28 cellular contexts compared by ENCODE assay signal in genomic region chr2:70745276-70745675, GRCh38. TPM values are rescaled to one million over a fixed set of nuclear protein-coding genes. Genes with fewer than 3 reads are reported as not detected.
"Had no signal": no experiment of that assay in that cellular context is flagged by ENCODE, and none has a peak within 500 bp of the region (broad histone marks: within the 10 kb centered on the region; RNA-seq: fewer than 3 reads in every experiment).

No MANE protein-coding gene starts in this region.

- H3K4me1 ChIP-seq: adrenal gland, breast epithelium had no signal

- H3K27me3 ChIP-seq: adrenal gland, breast epithelium had no signal

- DNase-seq: activated CD4-positive, alpha-beta T cell treated with anti-CD3 and anti-CD28 coated beads for 4 hours; activated CD8-positive, alpha-beta memory T cell treated with anti-CD3 and anti-CD28 coated beads, Interleukin-2, amount 50 U/mL, for 4 hours; activated CD8-positive, alpha-beta T cell treated with anti-CD3 and anti-CD28 coated beads for 36 hours; activated naive CD4-positive, alpha-beta T cell treated with anti-CD3 and anti-CD28 coated beads, Interleukin-2, amount 50 U/mL, for 16 hours; activated naive CD8-positive, alpha-beta T cell treated with anti-CD3 and anti-CD28 coated beads, Interleukin-2, amount 10 ng/mL, durations not matched to agents 7 days and 5 days; activated T-cell treated with anti-CD3 and anti-CD28 coated beads, Interleukin-2, amount 50 U/mL, for 72 hours; adrenal gland; anterior cingulate cortex; KG1; NCI-H1092; NCI-H2029; NCI-H2107; NCI-H526; NCI-H774; NK-92 treated with Interleukin-12 subunit alpha and Interleukin-12 subunit beta, amount 100 ng/mL, for 24 hours; OCI-M1; RPMI8226; SK-N-SH; T-helper 1 cell; WERI-Rb-1 had no signal

- H3K4me3 ChIP-seq: adrenal gland, breast epithelium had no signal

- H3K27ac ChIP-seq: adrenal gland, breast epithelium, WERI-Rb-1 had no signal

- H3K4me2 ChIP-seq: SK-N-SH had no signal

- H3K36me3 ChIP-seq: adrenal gland, breast epithelium had no signal

- H3K9me3 ChIP-seq: adrenal gland, breast epithelium, SK-N-SH had no signal

- ATAC-seq: activated CD4-positive, CD25-positive, alpha-beta regulatory T cell treated with anti-CD3 and anti-CD28 coated beads, Interleukin-2, amount 50 U/mL, for 24 hours; activated CD8-positive, alpha-beta T cell treated with anti-CD3 and anti-CD28 coated beads for 36 hours; activated T-cell treated with anti-CD3 and anti-CD28 coated beads, Interleukin-2, amount 50 U/mL, for 72 hours; Panc1; Right ventricle myocardium inferior had no signal

- H3K9ac ChIP-seq: SK-N-SH had no signal

RNA-seq across cellular contexts. Expression of gene ADD2, which starts 22.7 kb away (rescaled TPM):
- total RNA-seq: LHCN-M2 had no signal

RNA-seq across cellular contexts. Expression of gene FIGLA, which starts 45.2 kb away (rescaled TPM):
- total RNA-seq: activated CD8-positive, alpha-beta T cell treated with anti-CD3 and anti-CD28 coated beads for 36 hours; activated naive CD8-positive, alpha-beta T cell treated with anti-CD3 and anti-CD28 coated beads, Interleukin-2, amount 10 ng/mL, durations not matched to agents 7 days and 5 days; adrenal gland; breast epithelium; cerebellum; LHCN-M2; MCF 10A; Right ventricle myocardium inferior; T-helper 2 cell treated with Interferon-gamma antibody and Interleukin-4, amounts not matched to agents 100 ng/mL and 5 ng/mL, for 36 hours had no signal
- polyA plus RNA-seq: adrenal gland, SK-N-SH had no signal
